28 cellular contexts compared by ENCODE assay signal in the genomic region with DNA sequence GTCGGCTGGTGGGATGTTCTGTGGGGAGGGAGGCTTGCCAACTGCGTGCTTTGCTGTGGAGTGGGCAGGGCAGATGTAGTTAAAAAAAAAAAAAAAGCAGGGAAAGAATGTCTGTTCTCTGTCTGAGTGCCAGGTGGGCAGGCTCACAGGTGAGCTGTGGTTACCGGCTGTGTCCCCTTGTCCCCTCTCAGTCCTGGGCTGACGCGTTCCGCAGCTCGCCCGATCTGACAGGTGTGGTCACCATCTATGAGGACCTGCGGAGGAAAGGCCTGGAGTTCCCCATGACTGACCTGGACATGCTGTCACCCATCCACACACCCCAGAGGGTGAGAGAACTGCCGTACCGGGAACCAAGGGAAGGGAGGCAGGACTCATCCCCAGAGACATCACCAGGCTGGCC. TPM values are rescaled to one million over a fixed set of nuclear protein-coding genes. Genes with fewer than 3 reads are reported as not detected.
DNase-seq lines count a peak whose midpoint lies in the region; ATAC-seq, FAIRE-seq and TF ChIP-seq lines count a peak whose summit lies in the region.
"Had no signal": no experiment of that assay in that cellular context is flagged by ENCODE, and none has a peak within 500 bp of the region (broad histone marks: within the 10 kb centered on the region; RNA-seq: fewer than 3 reads in every experiment).

No MANE protein-coding gene starts in this region.

- ATAC-seq in IMR-90 (ENCODE audit: low read depth) = no peak
- ATAC-seq in gastrocnemius medialis = no peak
- ATAC-seq in naive thymus-derived CD4-positive, alpha-beta T cell = no peak
- ATAC-seq in GM21528 (IDR thresholded peaks at IDR 0.05; ENCODE audit: low FRiP score, unreplicated experiment) = no peak
- ATAC-seq in HG03139 (IDR thresholded peaks at IDR 0.05; ENCODE audit: unreplicated experiment) = no peak
- ATAC-seq: A549, GM12878 had no signal

- no peak overlapping the region for H2BK5ac ChIP-seq in IMR-90 (ENCODE audit: low read depth, low read length, poor library complexity, severe bottlenecking)
- no peak overlapping the region for H2BK5ac ChIP-seq in neuronal stem cell (ENCODE audit: low read length)

- peaks cover 0 to 7% (median 3%) of the 10 kb centered on the region in 7 donors for H3K4me1 Mint-ChIP-seq in naive thymus-derived CD4-positive, alpha-beta T cell

- H3K27ac Mint-ChIP-seq in naive thymus-derived CD4-positive, alpha-beta T cell = no peak overlapping the region
- H3K27ac Mint-ChIP-seq: B cell; CD4-positive, CD25-positive, alpha-beta regulatory T cell had no signal

- H3K4me3 ChIP-seq in IMR-90 (ENCODE audit: insufficient read depth, low read depth, low read length) (no peak overlapping the region), neuronal stem cell (ENCODE audit: low read length in 2 of 2) (no peak overlapping the region), gastrocnemius medialis (no peak overlapping the region)
- H3K4me3 ChIP-seq in naive thymus-derived CD4-positive, alpha-beta T cell (ENCODE audit: low read length) = no peak overlapping the region
- H3K4me3 ChIP-seq: A549; BLaER1 treated with 17β-estradiol and CSF1 and Interleukin-3, amounts not matched to agents 10 nM and 100 nM; GM12878 had no signal

- DNase-seq in IMR-90 (no peak), neuronal stem cell (ENCODE audit: low spot score) (no peak), gastrocnemius medialis (no peak), urothelium cell line (ENCODE audit: low spot score) (no peak), medulla oblongata (ENCODE audit: extremely low spot score) (no peak)
- no peak for DNase-seq in naive thymus-derived CD4-positive, alpha-beta T cell
- DNase-seq: AML-193; CD4-positive, alpha-beta memory T cell; CD4-positive, CD25-positive, alpha-beta regulatory T cell; CD8-positive, alpha-beta memory T cell; COR-L47; DMS 273 treated with DMSO at 0.1 percent for 48 hours; DMS153; DMS53; DMS79; DND-41; EL; GDM1 had no signal

- H4K8ac ChIP-seq in IMR-90 (ENCODE audit: low read depth in 2 of 2, low read length in 2 of 2) (no peak overlapping the region), neuronal stem cell (ENCODE audit: low read depth, low read length) (no peak overlapping the region)

- no peaks in the 10 kb centered on the region for H3K9me3 Mint-ChIP-seq in naive thymus-derived CD4-positive, alpha-beta T cell
- H3K9me3 Mint-ChIP-seq: CD4-positive, CD25-positive, alpha-beta regulatory T cell; CD8-positive, alpha-beta memory T cell had no signal

- no peaks in the 10 kb centered on the region for H3K27me3 ChIP-seq in IMR-90 (ENCODE audit: control insufficient read depth, insufficient read depth, low read length)
- H3K27me3 ChIP-seq in neuronal stem cell (ENCODE audit: control insufficient read depth in 3 of 3, insufficient read depth in 3 of 3, low read depth in 1 of 3, low read length in 3 of 3) = no peaks in the 10 kb centered on the region
- no peaks in the 10 kb centered on the region for H3K27me3 ChIP-seq in gastrocnemius medialis
- H3K27me3 ChIP-seq in naive thymus-derived CD4-positive, alpha-beta T cell (ENCODE audit: control insufficient read depth in 2 of 2, insufficient read depth in 2 of 2, low read length in 2 of 2) = no peaks in the 10 kb centered on the region
- H3K27me3 ChIP-seq: BLaER1 treated with 17β-estradiol and CSF1 and Interleukin-3, amounts not matched to agents 10 nM and 100 nM had no signal

- peak overlapping the region; percentile 16 for H2AK9ac ChIP-seq in IMR-90 (replicated peaks; ENCODE audit: low read depth, low read length, poor library complexity)

- H2BK12ac ChIP-seq in neuronal stem cell (ENCODE audit: low read length) = no peak overlapping the region

- H3K27ac ChIP-seq in IMR-90 (ENCODE audit: insufficient read depth, low read length) (no peak overlapping the region), neuronal stem cell (replicated peaks; ENCODE audit: low read length) (no peak overlapping the region), gastrocnemius medialis (peak overlapping the region; percentile 48 to 98 (median 76))
- H3K27ac ChIP-seq in naive thymus-derived CD4-positive, alpha-beta T cell (ENCODE audit: low read depth, low read length) = no peak overlapping the region
- H3K27ac ChIP-seq: A549; BLaER1 treated with 17β-estradiol and CSF1 and Interleukin-3, amounts not matched to agents 10 nM and 100 nM; C4-2B had no signal

- no peak overlapping the region for H4K5ac ChIP-seq in IMR-90 (ENCODE audit: low read depth, low read length)

- H3K36me3 Mint-ChIP-seq in naive thymus-derived CD4-positive, alpha-beta T cell = peaks cover 8 to 66% (median 14%) of the 10 kb centered on the region in 5 donors

- peaks cover 0 to 18% of the 10 kb centered on the region in 2 experiments; a peak in 1 of 4 replicates for H3K79me1 ChIP-seq in IMR-90 (ENCODE audit: low read depth in 1 of 2, low read length in 2 of 2)
- H3K79me1 ChIP-seq in neuronal stem cell (ENCODE audit: low read depth, low read length) = peaks cover 1% of the 10 kb centered on the region

- no peak overlapping the region for H3K14ac ChIP-seq in IMR-90 (replicated peaks; ENCODE audit: low read depth, low read length)
- H3K14ac ChIP-seq in neuronal stem cell (ENCODE audit: low read length) = no peak overlapping the region

- H3K36me3 ChIP-seq in IMR-90 (ENCODE audit: control insufficient read depth, insufficient read depth, low read length) (peaks cover 71% of the 10 kb centered on the region), neuronal stem cell (replicated peaks in 1 of 2; ENCODE audit: control insufficient read depth in 2 of 2, insufficient read depth in 2 of 2, low read length in 2 of 2) (peaks cover 32 to 45% of the 10 kb centered on the region in 2 donors), gastrocnemius medialis (peaks cover 0 to 82% of the 10 kb centered on the region in 2 donors)
- peaks cover 13 to 95% (median 24%) of the 10 kb centered on the region in 3 experiments for H3K36me3 ChIP-seq in naive thymus-derived CD4-positive, alpha-beta T cell (ENCODE audit: control insufficient read depth in 2 of 3, insufficient read depth in 3 of 3, low read length in 3 of 3)

- H4K20me1 ChIP-seq in IMR-90 (ENCODE audit: insufficient read depth, low read length) = peaks cover 17% of the 10 kb centered on the region

- no peaks in the 10 kb centered on the region for H3K27me3 Mint-ChIP-seq in naive thymus-derived CD4-positive, alpha-beta T cell
- H3K27me3 Mint-ChIP-seq: B cell; CD4-positive, alpha-beta memory T cell; CD4-positive, CD25-positive, alpha-beta regulatory T cell; CD8-positive, alpha-beta memory T cell had no signal

- H3K23ac ChIP-seq in IMR-90 (ENCODE audit: low read depth, low read length) (no peak overlapping the region), neuronal stem cell (ENCODE audit: low read depth, low read length, poor library complexity) (peak overlapping the region; percentile 40)

- TF ChIP-seq RAD21 in IMR-90 (IDR thresholded peaks at IDR 0.05; ENCODE audit: low read length) = no peak

- dilution Hi-C loops in IMR-90 (cut with HindIII; ENCODE audit: low sequenced_read_pairs, unreplicated experiment) = no loop called here

- H2AK5ac ChIP-seq in IMR-90 (ENCODE audit: low read depth, low read length) = no peak overlapping the region
- no peak overlapping the region for H2AK5ac ChIP-seq in neuronal stem cell (ENCODE audit: low read depth, low read length)

- H4K91ac ChIP-seq in IMR-90 (ENCODE audit: insufficient read depth, low read depth, low read length) (no peak overlapping the region), neuronal stem cell (ENCODE audit: low read depth, low read length, poor library complexity) (no peak overlapping the region)

- H2AFZ ChIP-seq in IMR-90 (replicated peaks; ENCODE audit: low read length, poor library complexity) = peak overlapping the region; percentile 11
- no peak overlapping the region for H2AFZ ChIP-seq in neuronal stem cell (ENCODE audit: low read length)

- BruUV-seq in IMR-90 (replicated peaks; lab: Mats Ljungman, UMichigan) = no TSS peak

- FAIRE-seq in urothelium cell line (lab: Jason Lieb, UNC) = peak; percentile 95
- FAIRE-seq: A549, GM12878, GM12892, GM18507, GM19239 had no signal

- in situ Hi-C loops in IMR-90 (cut with MboI; ENCODE audit: low sequenced_read_pairs) = loop anchor here (25.0 kb wide), 1 partner anchor 1189 kb away; the partner anchor contains the start of gene FOXRED2
- in situ Hi-C loops in gastrocnemius medialis (cut with MboI; ENCODE audit: low sequenced_read_pairs in 4 of 4) = no loop called here

- H3K56ac ChIP-seq in IMR-90 (ENCODE audit: extremely low read depth, insufficient read depth, low read length) = no peak overlapping the region

- H3K9me3 ChIP-seq in IMR-90 (ENCODE audit: control insufficient read depth, insufficient read depth, low read length) = no peaks in the 10 kb centered on the region
- no peaks in the 10 kb centered on the region for H3K9me3 ChIP-seq in neuronal stem cell (replicated peaks in 1 of 2; ENCODE audit: control insufficient read depth in 2 of 2, insufficient read depth in 1 of 2, low read depth in 1 of 2, low read length in 2 of 2)
- no peaks in the 10 kb centered on the region for H3K9me3 ChIP-seq in gastrocnemius medialis
- H3K9me3 ChIP-seq in naive thymus-derived CD4-positive, alpha-beta T cell (ENCODE audit: control insufficient read depth in 2 of 3, low read length in 3 of 3) = no peaks in the 10 kb centered on the region
- H3K9me3 ChIP-seq: A549; BLaER1 treated with 17β-estradiol and CSF1 and Interleukin-3, amounts not matched to agents 10 nM and 100 nM had no signal

- WGBS in IMR-90 (ENCODE audit: extremely low coverage in 2 of 2, insufficient read length in 1 of 2), 2 experiments = 95% methylated on average over 4 of the region's 11 CpGs; no CpG with 5 or more reads in 1 of the 2 experiments
- no CpG with 5 or more reads among the region's 11 CpGs for WGBS in neuronal stem cell (ENCODE audit: extremely low coverage in 2 of 2, insufficient read length in 2 of 2, insufficient replicate concordance in 1 of 2), 2 donors

- H3K4me3 Mint-ChIP-seq in naive thymus-derived CD4-positive, alpha-beta T cell = no peak overlapping the region
- H3K4me3 Mint-ChIP-seq: B cell; CD4-positive, alpha-beta memory T cell; CD4-positive, CD25-positive, alpha-beta regulatory T cell; CD8-positive, alpha-beta memory T cell had no signal

- POLR2A ChIA-PET in IMR-90 (lab: Charles Lee; ENCODE audit: unreplicated experiment) = no interaction called here
- POLR2A ChIA-PET in naive thymus-derived CD4-positive, alpha-beta T cell (lab: Charles Lee) = no interaction called here

- no peak for TF ChIP-seq CTCF in IMR-90 (conservative IDR thresholded peaks at IDR 0.05; ENCODE audit: low read depth, low read length)
- no peak for TF ChIP-seq CTCF in gastrocnemius medialis (IDR thresholded peaks at IDR 0.05 in 4 of 5, conservative IDR thresholded peaks at IDR 0.05 in 1 of 5)

- no peak overlapping the region for H2BK15ac ChIP-seq in IMR-90 (ENCODE audit: low read depth, low read length)
- H2BK15ac ChIP-seq in neuronal stem cell (ENCODE audit: low read length) = no peak overlapping the region

- H3K4me2 ChIP-seq in IMR-90 (ENCODE audit: low read depth, low read length) (no peak overlapping the region), neuronal stem cell (ENCODE audit: insufficient read depth, low read length, poor library complexity, severe bottlenecking) (no peak overlapping the region)
- H3K4me2 ChIP-seq: A549; BLaER1 treated with 17β-estradiol and CSF1 and Interleukin-3, amounts not matched to agents 10 nM and 100 nM had no signal

- H3K9me1 ChIP-seq in IMR-90 (ENCODE audit: insufficient read depth, low read length) = peaks cover 5% of the 10 kb centered on the region; the same call in 1 of the 2 replicates

- no peak overlapping the region for H3K9ac ChIP-seq in IMR-90 (ENCODE audit: low read depth, low read length)
- H3K9ac ChIP-seq in neuronal stem cell (ENCODE audit: low read depth, low read length, poor library complexity) = no peak overlapping the region
- H3K9ac ChIP-seq: BLaER1 treated with 17β-estradiol and CSF1 and Interleukin-3, amounts not matched to agents 10 nM and 100 nM had no signal

- H2BK20ac ChIP-seq in IMR-90 (ENCODE audit: low read depth, low read length) = no peak overlapping the region

- intact Hi-C loops in IMR-90 (cut with micrococcal nuclease) (no loop called here), gastrocnemius medialis (cut with DNase I; ENCODE audit: low total_unique reads) (no loop called here)
- intact Hi-C loops in naive thymus-derived CD4-positive, alpha-beta T cell (cut with micrococcal nuclease) = no loop called here

- H3K4ac ChIP-seq in IMR-90 (ENCODE audit: low read depth, low read length) = no peak overlapping the region
- no peak overlapping the region for H3K4ac ChIP-seq in neuronal stem cell (ENCODE audit: low read length)

- CTCF ChIA-PET in IMR-90 (lab: Yijun Ruan, JAX) = no interaction called here
- CTCF ChIA-PET in naive thymus-derived CD4-positive, alpha-beta T cell (lab: Charles Lee) = interaction anchor here (1.0 kb wide), 1 partner anchor 13 kb away, joined by 3 read pairs; no protein-coding TSS in a partner anchor

- no peak overlapping the region for H3K18ac ChIP-seq in IMR-90 (ENCODE audit: low read depth, low read length)
- no peak overlapping the region for H3K18ac ChIP-seq in neuronal stem cell (ENCODE audit: low read length)

- TF ChIP-seq POLR2A in IMR-90 (IDR thresholded peaks at IDR 0.05; ENCODE audit: low read depth, low read length) (no peak), gastrocnemius medialis (IDR thresholded peaks at IDR 0.05) (no peak)

- no peaks in the 10 kb centered on the region for H3K4me1 ChIP-seq in IMR-90 (ENCODE audit: control insufficient read depth, insufficient read depth, low read length)
- no peaks in the 10 kb centered on the region for H3K4me1 ChIP-seq in neuronal stem cell (ENCODE audit: control insufficient read depth in 2 of 2, insufficient read depth in 1 of 2, low read depth in 1 of 2, low read length in 2 of 2)
- H3K4me1 ChIP-seq in gastrocnemius medialis = peaks cover 4 to 10% of the 10 kb centered on the region in 2 donors
- H3K4me1 ChIP-seq in naive thymus-derived CD4-positive, alpha-beta T cell (ENCODE audit: control insufficient read depth in 2 of 2, insufficient read depth in 2 of 2, low read length in 2 of 2) = peaks cover 0 to 2% of the 10 kb centered on the region in 2 donors
- H3K4me1 ChIP-seq: A549 had no signal

- H2BK120ac ChIP-seq in IMR-90 (ENCODE audit: low read depth, low read length) (no peak overlapping the region), neuronal stem cell (ENCODE audit: low read depth, low read length) (no peak overlapping the region)

RNA-seq across cellular contexts. Expression of gene TOM1, which starts 23.6 kb away (rescaled TPM):
- total RNA-seq in IMR-90 (2012; rRNA removed) (38.0 and 39.4 TPM in 2 replicates), gastrocnemius medialis (100 to 1,000 TPM; 363 to 609 (median 425) TPM)
- polyA plus RNA-seq in IMR-90 (2012; rRNA removed) = 46.4 and 48.5 TPM in 2 replicates
- 66.1 and 71.8 TPM in 2 replicates for polyA plus RNA-seq in IMR-90 (2012; cell fraction: cytosol; rRNA removed)
- 54.4 and 68.2 TPM in 2 replicates for polyA plus RNA-seq in IMR-90 (2012; cell fraction: nucleus; rRNA removed; ENCODE audit: low replicate concordance)
- polyA plus RNA-seq in neuronal stem cell (2013, experiment 1 of 2) = 16.6 TPM
- polyA plus RNA-seq in neuronal stem cell (2013, experiment 2 of 2) = 17.0 TPM
- total RNA-seq in naive thymus-derived CD4-positive, alpha-beta T cell = 100 to 1,000 TPM in 2 of 5 experiments, 10 to 100 TPM in 3; 36.5 to 225 (median 62.1) TPM
- polyA plus RNA-seq in naive thymus-derived CD4-positive, alpha-beta T cell = 10 to 100 TPM; 32.3 to 45.6 TPM

RNA-seq across cellular contexts. Expression of gene HMOX1, which starts 57.6 kb away (rescaled TPM):
- 16.4 and 23.1 TPM in 2 replicates for total RNA-seq in IMR-90 (2012; rRNA removed)
- polyA plus RNA-seq in IMR-90 (2012; rRNA removed) = 49.9 and 50.5 TPM in 2 replicates
- 82.4 and 91.3 TPM in 2 replicates for polyA plus RNA-seq in IMR-90 (2012; cell fraction: cytosol; rRNA removed)
- polyA plus RNA-seq in IMR-90 (2012; cell fraction: nucleus; rRNA removed; ENCODE audit: low replicate concordance) = 45.0 and 48.2 TPM in 2 replicates
- polyA plus RNA-seq in neuronal stem cell (2013, experiment 1 of 2) = 5.1 TPM
- polyA plus RNA-seq in neuronal stem cell (2013, experiment 2 of 2) = 5.5 TPM
- total RNA-seq in gastrocnemius medialis = 100 to 1,000 TPM in 1 of 4 donors, 10 to 100 TPM in 3; 11.4 to 131 (median 22.2) TPM
- total RNA-seq in naive thymus-derived CD4-positive, alpha-beta T cell = 10 to 100 TPM in 1 of 5 experiments, 1 to 10 TPM in 3, under 1 TPM in 1; 0.92 to 54.0 (median 6.6) TPM
- under 1 TPM; 0.14 to 0.19 TPM for polyA plus RNA-seq in naive thymus-derived CD4-positive, alpha-beta T cell
- total RNA-seq: CD4-positive, CD25-positive, alpha-beta regulatory T cell had no signal

Comparison
In these comparisons a context has a peak if more than half of its experiments do, and no peak if none do; other contexts are left out.
1. H3K27ac ChIP-seq: peak in gastrocnemius medialis (4 of 4); none in IMR-90 (single experiment), neuronal stem cell (single experiment) and naive thymus-derived CD4-positive, alpha-beta T cell (single experiment).